In genomic region chr9:14769235-14769580, GRCh38 we compare ENCODE assay signal across 9 cellular contexts. TPM values are rescaled to one million over a fixed set of nuclear protein-coding genes. Genes with fewer than 3 reads are reported as not detected.
DNase-seq lines count a peak whose midpoint lies in the region; TF ChIP-seq lines count a peak whose summit lies in the region.
"Had no signal": no experiment of that assay in that cellular context is flagged by ENCODE, and none has a peak within 500 bp of the region (broad histone marks: within the 10 kb centered on the region; RNA-seq: fewer than 3 reads in every experiment).

No MANE protein-coding gene starts in this region.

- intact Hi-C loops in dorsolateral prefrontal cortex (cut with DNase I), result loop anchor here (10.0 kb wide), 2 partner anchors 144 to 294 kb away; no protein-coding TSS in a partner anchor

- in situ Hi-C loops in SK-MEL-5 (cut with HindIII; ENCODE audit: low pct_unique_long_range_greater_than_20kb, low sequenced_read_pairs), result no loop called here

- no peak for DNase-seq in GM10248 (ENCODE audit: extremely low spot score)
- peak; percentile 21 for DNase-seq in HPDE6-E6E7 (ENCODE audit: extremely low spot score)
- DNase-seq in SK-MEL-5 (ENCODE audit: low read depth, low spot score), result peak; percentile 64
- DNase-seq in inferior parietal cortex (ENCODE audit: extremely low spot score), result peak; percentile 44
- no peak for DNase-seq in retina
- no peak for DNase-seq in dorsolateral prefrontal cortex
- no peak for DNase-seq in NCI-H187 (lab: John Stamatoyannopoulos, UW)
- DNase-seq in NCI-H1048 (lab: John Stamatoyannopoulos, UW), result no peak
- DNase-seq: right cardiac atrium had no signal

- no peaks in the 10 kb centered on the region for H3K27me3 ChIP-seq in dorsolateral prefrontal cortex

- H3K4me3 ChIP-seq in dorsolateral prefrontal cortex, result peak overlapping the region in 2 of 59 donors; percentile 1 to 20

- POLR2A ChIA-PET in GM10248 (lab: Yijun Ruan, JAX), result no interaction called here

- CTCF ChIA-PET in GM10248 (lab: Yijun Ruan, JAX), result interaction anchor here (0.6 to 4.2 kb wide), 49 partner anchors 8 to 1341 kb away, joined by 3 to 65 read pairs (median 4); partner anchors contain the start of genes CER1 and ZDHHC21

- no peak overlapping the region for H3K27ac ChIP-seq in dorsolateral prefrontal cortex

- TF ChIP-seq CTCF in GM10248 (IDR thresholded peaks at IDR 0.05; ENCODE audit: control extremely low read depth, extremely low read depth, low read depth, missing control alignments), result peak; percentile 37
- peak in 14 of 56 donors; percentile 12 to 48 (median 24) for TF ChIP-seq CTCF in dorsolateral prefrontal cortex (IDR thresholded peaks at IDR 0.05 in 54 of 56, conservative IDR thresholded peaks at IDR 0.05 in 2 of 56; ENCODE audit: low read depth in 1 of 56, partially characterized antibody in 56 of 56)

RNA-seq across cellular contexts. Expression of gene CER1, which starts 46.7 kb away (rescaled TPM):
- not detected in 2 replicates for total RNA-seq in SK-MEL-5 (2014; rRNA removed; shearing (Covaris generic))
- not detected in 2 replicates for polyA plus RNA-seq in SK-MEL-5 (2015; cell fraction: cytosol; rRNA removed)
- polyA plus RNA-seq in SK-MEL-5 (2015; cell fraction: nucleus; rRNA removed), result not detected in 2 replicates
- 1 to 10 TPM in 1 of 120 experiments, under 1 TPM in 37, not detected in 82; 0.25 to 1.0 (median 0.62) TPM for total RNA-seq in dorsolateral prefrontal cortex
- total RNA-seq: right cardiac atrium had no signal
- polyA plus RNA-seq: right cardiac atrium had no signal

Comparison
In these comparisons a context has a peak if more than half of its experiments do, and no peak if none do; other contexts are left out.
1. DNase-seq: peak in HPDE6-E6E7 (single experiment), SK-MEL-5 (single experiment) and inferior parietal cortex (single experiment); none in GM10248 (single experiment), retina (single experiment), dorsolateral prefrontal cortex (0 of 10), NCI-H187 (0 of 2) and NCI-H1048 (single experiment).